Comparison of ENCODE assay signal across 1 cellular context in the genomic region with DNA sequence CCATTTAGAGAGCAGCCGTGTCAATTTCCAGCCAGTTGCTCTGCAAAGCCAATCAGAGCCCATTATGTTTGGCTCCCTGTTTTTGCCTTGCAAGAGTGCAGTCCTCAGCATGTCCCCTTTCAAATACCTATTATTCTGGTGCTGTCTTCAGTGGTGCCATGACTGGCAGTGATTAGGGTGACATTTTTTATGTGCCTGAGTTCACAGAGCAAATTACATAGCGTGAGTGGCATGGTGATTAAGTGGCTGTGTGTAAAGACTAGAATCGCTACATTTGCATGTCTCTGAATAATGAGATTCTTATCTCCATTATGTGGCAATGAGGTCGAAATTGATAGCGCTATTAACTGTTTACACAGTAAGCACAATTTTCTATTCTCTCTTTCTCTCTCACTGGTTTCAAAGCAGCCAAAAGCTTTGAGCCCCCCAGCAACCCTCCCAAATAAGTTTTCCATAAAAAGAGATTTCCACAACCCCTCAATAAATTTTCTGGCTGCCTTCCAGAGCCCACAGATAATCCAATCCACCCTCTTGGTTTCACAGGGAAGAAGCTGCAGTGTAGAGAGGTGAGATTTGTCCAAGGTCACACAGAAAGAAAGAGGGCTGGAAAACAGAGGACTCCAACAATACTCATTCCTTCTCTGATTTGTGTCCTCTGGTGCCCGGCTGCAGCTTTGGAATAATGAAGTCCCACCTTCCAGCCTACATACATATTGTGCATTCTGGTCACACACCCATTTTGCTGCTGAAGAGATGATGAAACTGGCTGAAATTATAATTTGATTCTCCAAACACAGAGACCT.
TF ChIP-seq lines count a peak whose summit lies in the region.

No MANE protein-coding gene starts in this region.

TF ChIP-seq in K562, 482 proteins besides CTCF, POLR2A, EP300 and RAD21 (continued from another document and continues in another):
- TF ChIP-seq, protein P1, sequence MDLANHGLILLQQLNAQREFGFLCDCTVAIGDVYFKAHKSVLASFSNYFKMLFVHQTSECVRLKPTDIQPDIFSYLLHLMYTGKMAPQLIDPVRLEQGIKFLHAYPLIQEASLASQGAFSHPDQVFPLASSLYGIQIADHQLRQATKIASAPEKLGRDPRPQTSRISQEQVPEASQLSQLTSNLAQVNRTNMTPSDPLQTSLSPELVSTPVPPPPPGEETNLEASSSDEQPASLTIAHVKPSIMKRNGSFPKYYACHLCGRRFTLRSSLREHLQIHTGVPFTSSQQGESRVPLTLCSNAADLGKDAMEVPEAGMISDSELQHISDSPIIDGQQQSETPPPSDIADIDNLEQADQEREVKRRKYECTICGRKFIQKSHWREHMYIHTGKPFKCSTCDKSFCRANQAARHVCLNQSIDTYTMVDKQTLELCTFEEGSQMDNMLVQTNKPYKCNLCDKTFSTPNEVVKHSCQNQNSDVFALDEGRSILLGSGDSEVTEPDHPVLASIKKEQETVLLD (IDR thresholded peaks at IDR 0.05) = no peak
- TF ChIP-seq, protein P2, sequence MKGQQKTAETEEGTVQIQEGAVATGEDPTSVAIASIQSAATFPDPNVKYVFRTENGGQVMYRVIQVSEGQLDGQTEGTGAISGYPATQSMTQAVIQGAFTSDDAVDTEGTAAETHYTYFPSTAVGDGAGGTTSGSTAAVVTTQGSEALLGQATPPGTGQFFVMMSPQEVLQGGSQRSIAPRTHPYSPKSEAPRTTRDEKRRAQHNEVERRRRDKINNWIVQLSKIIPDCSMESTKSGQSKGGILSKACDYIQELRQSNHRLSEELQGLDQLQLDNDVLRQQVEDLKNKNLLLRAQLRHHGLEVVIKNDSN (CRISPR knock-in tag; IDR thresholded peaks at IDR 0.05) = no peak
- no peak for TF ChIP-seq BACH1 (tag; IDR thresholded peaks at IDR 0.05)
- TF ChIP-seq GTF2A2 (tag; IDR thresholded peaks at IDR 0.05) = peak; percentile 81; the same call in 1 of the 2 replicates
- no peak for TF ChIP-seq MTA3 (IDR thresholded peaks at IDR 0.05; ENCODE audit: borderline replicate concordance)
- TF ChIP-seq ZNF316 (IDR thresholded peaks at IDR 0.05) = no peak
- TF ChIP-seq, protein P3, sequence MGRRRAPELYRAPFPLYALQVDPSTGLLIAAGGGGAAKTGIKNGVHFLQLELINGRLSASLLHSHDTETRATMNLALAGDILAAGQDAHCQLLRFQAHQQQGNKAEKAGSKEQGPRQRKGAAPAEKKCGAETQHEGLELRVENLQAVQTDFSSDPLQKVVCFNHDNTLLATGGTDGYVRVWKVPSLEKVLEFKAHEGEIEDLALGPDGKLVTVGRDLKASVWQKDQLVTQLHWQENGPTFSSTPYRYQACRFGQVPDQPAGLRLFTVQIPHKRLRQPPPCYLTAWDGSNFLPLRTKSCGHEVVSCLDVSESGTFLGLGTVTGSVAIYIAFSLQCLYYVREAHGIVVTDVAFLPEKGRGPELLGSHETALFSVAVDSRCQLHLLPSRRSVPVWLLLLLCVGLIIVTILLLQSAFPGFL (CRISPR knock-in tag; IDR thresholded peaks at IDR 0.05) = no peak
- no peak for TF ChIP-seq CBFB (CRISPR knock-in tag; IDR thresholded peaks at IDR 0.05)
- 0 out of 2 replicates have a peak, but pooled peaks have one; percentile 40 for TF ChIP-seq NBN (IDR thresholded peaks at IDR 0.05; ENCODE audit: low read depth)
- no peak for TF ChIP-seq PHF8 (IDR thresholded peaks at IDR 0.05; ENCODE audit: borderline replicate concordance, low read length)
- no peak for TF ChIP-seq L3MBTL2 (IDR thresholded peaks at IDR 0.05)
- TF ChIP-seq, protein P4, sequence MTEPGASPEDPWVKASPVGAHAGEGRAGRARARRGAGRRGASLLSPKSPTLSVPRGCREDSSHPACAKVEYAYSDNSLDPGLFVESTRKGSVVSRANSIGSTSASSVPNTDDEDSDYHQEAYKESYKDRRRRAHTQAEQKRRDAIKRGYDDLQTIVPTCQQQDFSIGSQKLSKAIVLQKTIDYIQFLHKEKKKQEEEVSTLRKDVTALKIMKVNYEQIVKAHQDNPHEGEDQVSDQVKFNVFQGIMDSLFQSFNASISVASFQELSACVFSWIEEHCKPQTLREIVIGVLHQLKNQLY (CRISPR knock-in tag; conservative IDR thresholded peaks at IDR 0.05) = no peak
- TF ChIP-seq HSF4 (CRISPR knock-in tag; IDR thresholded peaks at IDR 0.05; ENCODE audit: borderline replicate concordance) = no peak
- TF ChIP-seq ZNF507 (tag; conservative IDR thresholded peaks at IDR 0.05) = no peak
- 0 out of 2 replicates have a peak, but pooled peaks have one; percentile 45 for TF ChIP-seq GTF2E2 (tag; IDR thresholded peaks at IDR 0.05)
- TF ChIP-seq FOXA3 (CRISPR knock-in tag; conservative IDR thresholded peaks at IDR 0.05 in 1 of 2, IDR thresholded peaks at IDR 0.05 in 1 of 2) = peak in 1 of 2 experiments; percentile 42; a peak in 1 of 4 replicates
- no peak for TF ChIP-seq ASH1L (IDR thresholded peaks at IDR 0.05; ENCODE audit: borderline replicate concordance, low read depth, partially characterized antibody)
- TF ChIP-seq, protein P5, sequence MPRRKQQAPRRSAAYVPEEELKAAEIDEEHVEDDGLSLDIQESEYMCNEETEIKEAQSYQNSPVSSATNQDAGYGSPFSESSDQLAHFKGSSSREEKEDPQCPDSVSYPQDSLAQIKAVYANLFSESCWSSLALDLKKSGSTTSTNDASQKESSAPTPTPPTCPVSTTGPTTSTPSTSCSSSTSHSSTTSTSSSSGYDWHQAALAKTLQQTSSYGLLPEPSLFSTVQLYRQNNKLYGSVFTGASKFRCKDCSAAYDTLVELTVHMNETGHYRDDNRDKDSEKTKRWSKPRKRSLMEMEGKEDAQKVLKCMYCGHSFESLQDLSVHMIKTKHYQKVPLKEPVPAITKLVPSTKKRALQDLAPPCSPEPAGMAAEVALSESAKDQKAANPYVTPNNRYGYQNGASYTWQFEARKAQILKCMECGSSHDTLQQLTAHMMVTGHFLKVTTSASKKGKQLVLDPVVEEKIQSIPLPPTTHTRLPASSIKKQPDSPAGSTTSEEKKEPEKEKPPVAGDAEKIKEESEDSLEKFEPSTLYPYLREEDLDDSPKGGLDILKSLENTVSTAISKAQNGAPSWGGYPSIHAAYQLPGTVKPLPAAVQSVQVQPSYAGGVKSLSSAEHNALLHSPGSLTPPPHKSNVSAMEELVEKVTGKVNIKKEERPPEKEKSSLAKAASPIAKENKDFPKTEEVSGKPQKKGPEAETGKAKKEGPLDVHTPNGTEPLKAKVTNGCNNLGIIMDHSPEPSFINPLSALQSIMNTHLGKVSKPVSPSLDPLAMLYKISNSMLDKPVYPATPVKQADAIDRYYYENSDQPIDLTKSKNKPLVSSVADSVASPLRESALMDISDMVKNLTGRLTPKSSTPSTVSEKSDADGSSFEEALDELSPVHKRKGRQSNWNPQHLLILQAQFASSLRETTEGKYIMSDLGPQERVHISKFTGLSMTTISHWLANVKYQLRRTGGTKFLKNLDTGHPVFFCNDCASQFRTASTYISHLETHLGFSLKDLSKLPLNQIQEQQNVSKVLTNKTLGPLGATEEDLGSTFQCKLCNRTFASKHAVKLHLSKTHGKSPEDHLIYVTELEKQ (CRISPR knock-in tag; IDR thresholded peaks at IDR 0.05) = 0 out of 2 replicates have a peak, but pooled peaks have one; percentile 16
- no peak for TF ChIP-seq ZNF785 (CRISPR knock-in tag; IDR thresholded peaks at IDR 0.05)
- TF ChIP-seq, protein P6, sequence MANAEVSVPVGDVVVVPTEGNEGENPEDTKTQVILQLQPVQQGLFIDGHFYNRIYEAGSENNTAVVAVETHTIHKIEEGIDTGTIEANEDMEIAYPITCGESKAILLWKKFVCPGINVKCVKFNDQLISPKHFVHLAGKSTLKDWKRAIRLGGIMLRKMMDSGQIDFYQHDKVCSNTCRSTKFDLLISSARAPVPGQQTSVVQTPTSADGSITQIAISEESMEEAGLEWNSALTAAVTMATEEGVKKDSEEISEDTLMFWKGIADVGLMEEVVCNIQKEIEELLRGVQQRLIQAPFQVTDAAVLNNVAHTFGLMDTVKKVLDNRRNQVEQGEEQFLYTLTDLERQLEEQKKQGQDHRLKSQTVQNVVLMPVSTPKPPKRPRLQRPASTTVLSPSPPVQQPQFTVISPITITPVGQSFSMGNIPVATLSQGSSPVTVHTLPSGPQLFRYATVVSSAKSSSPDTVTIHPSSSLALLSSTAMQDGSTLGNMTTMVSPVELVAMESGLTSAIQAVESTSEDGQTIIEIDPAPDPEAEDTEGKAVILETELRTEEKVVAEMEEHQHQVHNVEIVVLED (CRISPR knock-in tag; IDR thresholded peaks at IDR 0.05) = no peak
- no peak for TF ChIP-seq SAFB (IDR thresholded peaks at IDR 0.05; ENCODE audit: borderline replicate concordance, low read depth, low read length)
- peak; percentile 51; the same call in 1 of the 2 replicates for TF ChIP-seq EP400 (IDR thresholded peaks at IDR 0.05)
- TF ChIP-seq CCAR2 (IDR thresholded peaks at IDR 0.05; ENCODE audit: low read depth, low read length) = no peak
- TF ChIP-seq HDGF (IDR thresholded peaks at IDR 0.05) = no peak
- TF ChIP-seq NR2C1 (IDR thresholded peaks at IDR 0.05) = no peak
- peak; percentile 63 for TF ChIP-seq NR2C1 (tag; IDR thresholded peaks at IDR 0.05)
- no peak for TF ChIP-seq CBX3 (IDR thresholded peaks at IDR 0.05; ENCODE audit: borderline replicate concordance in 1 of 2, low read length in 2 of 2)
- TF ChIP-seq SLC30A9 (CRISPR knock-in tag; IDR thresholded peaks at IDR 0.05) = no peak
- TF ChIP-seq, protein P7, sequence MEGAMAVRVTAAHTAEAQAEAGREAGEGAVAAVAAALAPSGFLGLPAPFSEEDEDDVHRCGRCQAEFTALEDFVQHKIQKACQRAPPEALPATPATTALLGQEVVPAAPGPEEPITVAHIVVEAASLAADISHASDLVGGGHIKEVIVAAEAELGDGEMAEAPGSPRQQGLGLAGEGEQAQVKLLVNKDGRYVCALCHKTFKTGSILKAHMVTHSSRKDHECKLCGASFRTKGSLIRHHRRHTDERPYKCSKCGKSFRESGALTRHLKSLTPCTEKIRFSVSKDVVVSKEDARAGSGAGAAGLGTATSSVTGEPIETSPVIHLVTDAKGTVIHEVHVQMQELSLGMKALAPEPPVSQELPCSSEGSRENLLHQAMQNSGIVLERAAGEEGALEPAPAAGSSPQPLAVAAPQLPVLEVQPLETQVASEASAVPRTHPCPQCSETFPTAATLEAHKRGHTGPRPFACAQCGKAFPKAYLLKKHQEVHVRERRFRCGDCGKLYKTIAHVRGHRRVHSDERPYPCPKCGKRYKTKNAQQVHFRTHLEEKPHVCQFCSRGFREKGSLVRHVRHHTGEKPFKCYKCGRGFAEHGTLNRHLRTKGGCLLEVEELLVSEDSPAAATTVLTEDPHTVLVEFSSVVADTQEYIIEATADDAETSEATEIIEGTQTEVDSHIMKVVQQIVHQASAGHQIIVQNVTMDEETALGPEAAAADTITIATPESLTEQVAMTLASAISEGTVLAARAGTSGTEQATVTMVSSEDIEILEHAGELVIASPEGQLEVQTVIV (CRISPR knock-in tag; IDR thresholded peaks at IDR 0.05; ENCODE audit: borderline replicate concordance) = peak; percentile 59; the same call in 1 of the 2 replicates
- no peak for TF ChIP-seq HIVEP1 (CRISPR knock-in tag; IDR thresholded peaks at IDR 0.05)
- TF ChIP-seq, protein P8, sequence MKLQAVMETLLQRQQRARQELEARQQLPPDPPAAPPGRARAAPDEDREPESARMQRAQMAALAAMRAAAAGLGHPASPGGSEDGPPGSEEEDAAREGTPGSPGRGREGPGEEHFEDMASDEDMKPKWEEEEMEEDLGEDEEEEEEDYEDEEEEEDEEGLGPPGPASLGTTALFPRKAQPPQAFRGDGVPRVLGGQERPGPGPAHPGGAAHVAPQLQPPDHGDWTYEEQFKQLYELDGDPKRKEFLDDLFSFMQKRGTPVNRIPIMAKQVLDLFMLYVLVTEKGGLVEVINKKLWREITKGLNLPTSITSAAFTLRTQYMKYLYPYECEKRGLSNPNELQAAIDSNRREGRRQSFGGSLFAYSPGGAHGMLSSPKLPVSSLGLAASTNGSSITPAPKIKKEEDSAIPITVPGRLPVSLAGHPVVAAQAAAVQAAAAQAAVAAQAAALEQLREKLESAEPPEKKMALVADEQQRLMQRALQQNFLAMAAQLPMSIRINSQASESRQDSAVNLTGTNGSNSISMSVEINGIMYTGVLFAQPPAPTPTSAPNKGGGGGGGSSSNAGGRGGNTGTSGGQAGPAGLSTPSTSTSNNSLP (IDR thresholded peaks at IDR 0.05; ENCODE audit: borderline replicate concordance, low read depth, low read length) = 0 out of 2 replicates have a peak, but pooled peaks have one; percentile 21
- no peak for TF ChIP-seq XRCC5 (IDR thresholded peaks at IDR 0.05; ENCODE audit: low read depth, low read length)
- TF ChIP-seq, protein P9, sequence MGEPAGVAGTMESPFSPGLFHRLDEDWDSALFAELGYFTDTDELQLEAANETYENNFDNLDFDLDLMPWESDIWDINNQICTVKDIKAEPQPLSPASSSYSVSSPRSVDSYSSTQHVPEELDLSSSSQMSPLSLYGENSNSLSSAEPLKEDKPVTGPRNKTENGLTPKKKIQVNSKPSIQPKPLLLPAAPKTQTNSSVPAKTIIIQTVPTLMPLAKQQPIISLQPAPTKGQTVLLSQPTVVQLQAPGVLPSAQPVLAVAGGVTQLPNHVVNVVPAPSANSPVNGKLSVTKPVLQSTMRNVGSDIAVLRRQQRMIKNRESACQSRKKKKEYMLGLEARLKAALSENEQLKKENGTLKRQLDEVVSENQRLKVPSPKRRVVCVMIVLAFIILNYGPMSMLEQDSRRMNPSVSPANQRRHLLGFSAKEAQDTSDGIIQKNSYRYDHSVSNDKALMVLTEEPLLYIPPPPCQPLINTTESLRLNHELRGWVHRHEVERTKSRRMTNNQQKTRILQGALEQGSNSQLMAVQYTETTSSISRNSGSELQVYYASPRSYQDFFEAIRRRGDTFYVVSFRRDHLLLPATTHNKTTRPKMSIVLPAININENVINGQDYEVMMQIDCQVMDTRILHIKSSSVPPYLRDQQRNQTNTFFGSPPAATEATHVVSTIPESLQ (CRISPR knock-in tag; IDR thresholded peaks at IDR 0.05) = no peak
- TF ChIP-seq, protein P10, sequence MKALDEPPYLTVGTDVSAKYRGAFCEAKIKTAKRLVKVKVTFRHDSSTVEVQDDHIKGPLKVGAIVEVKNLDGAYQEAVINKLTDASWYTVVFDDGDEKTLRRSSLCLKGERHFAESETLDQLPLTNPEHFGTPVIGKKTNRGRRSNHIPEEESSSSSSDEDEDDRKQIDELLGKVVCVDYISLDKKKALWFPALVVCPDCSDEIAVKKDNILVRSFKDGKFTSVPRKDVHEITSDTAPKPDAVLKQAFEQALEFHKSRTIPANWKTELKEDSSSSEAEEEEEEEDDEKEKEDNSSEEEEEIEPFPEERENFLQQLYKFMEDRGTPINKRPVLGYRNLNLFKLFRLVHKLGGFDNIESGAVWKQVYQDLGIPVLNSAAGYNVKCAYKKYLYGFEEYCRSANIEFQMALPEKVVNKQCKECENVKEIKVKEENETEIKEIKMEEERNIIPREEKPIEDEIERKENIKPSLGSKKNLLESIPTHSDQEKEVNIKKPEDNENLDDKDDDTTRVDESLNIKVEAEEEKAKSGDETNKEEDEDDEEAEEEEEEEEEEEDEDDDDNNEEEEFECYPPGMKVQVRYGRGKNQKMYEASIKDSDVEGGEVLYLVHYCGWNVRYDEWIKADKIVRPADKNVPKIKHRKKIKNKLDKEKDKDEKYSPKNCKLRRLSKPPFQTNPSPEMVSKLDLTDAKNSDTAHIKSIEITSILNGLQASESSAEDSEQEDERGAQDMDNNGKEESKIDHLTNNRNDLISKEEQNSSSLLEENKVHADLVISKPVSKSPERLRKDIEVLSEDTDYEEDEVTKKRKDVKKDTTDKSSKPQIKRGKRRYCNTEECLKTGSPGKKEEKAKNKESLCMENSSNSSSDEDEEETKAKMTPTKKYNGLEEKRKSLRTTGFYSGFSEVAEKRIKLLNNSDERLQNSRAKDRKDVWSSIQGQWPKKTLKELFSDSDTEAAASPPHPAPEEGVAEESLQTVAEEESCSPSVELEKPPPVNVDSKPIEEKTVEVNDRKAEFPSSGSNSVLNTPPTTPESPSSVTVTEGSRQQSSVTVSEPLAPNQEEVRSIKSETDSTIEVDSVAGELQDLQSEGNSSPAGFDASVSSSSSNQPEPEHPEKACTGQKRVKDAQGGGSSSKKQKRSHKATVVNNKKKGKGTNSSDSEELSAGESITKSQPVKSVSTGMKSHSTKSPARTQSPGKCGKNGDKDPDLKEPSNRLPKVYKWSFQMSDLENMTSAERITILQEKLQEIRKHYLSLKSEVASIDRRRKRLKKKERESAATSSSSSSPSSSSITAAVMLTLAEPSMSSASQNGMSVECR (CRISPR knock-in tag; IDR thresholded peaks at IDR 0.05) = no peak
